In genomic region chr6:122151066-122151465, GRCh38 we compare ENCODE assay signal across 31 cellular contexts.
"Had no signal": no experiment of that assay in that cellular context is flagged by ENCODE, and none has a peak within 500 bp of the region (broad histone marks: within the 10 kb centered on the region; RNA-seq: fewer than 3 reads in every experiment).

No MANE protein-coding gene starts in this region.

- H3K27ac ChIP-seq: adrenal gland, ascending aorta, brain microvascular endothelial cell, coronary artery, dorsolateral prefrontal cortex, VCaP had no signal

- H3K9me3 Mint-ChIP-seq: activated CD4-positive, alpha-beta memory T cell treated with anti-CD3 and anti-CD28 coated beads, Interleukin-2, amount 10 ng/mL, durations not matched to agents 7 days and 5 days; activated CD4-positive, alpha-beta T cell treated with anti-CD3 and anti-CD28 coated beads, Interleukin-2, amount 10 ng/mL, durations not matched to agents 7 days and 5 days; activated T-cell treated with anti-CD3 and anti-CD28 coated beads, Interleukin-2, amount 50 U/mL, for 24 hours; activated T-helper 17 cell treated with anti-CD3 and anti-CD28 coated beads, Interleukin-2, amount 50 U/mL, for 72 hours; central memory CD8-positive, alpha-beta T cell; dendritic cell treated with granulocyte-macrophage colony-stimulating factor and Interleukin-4, amounts not matched to agents 40 ng/mL and 50 ng/mL, for 4 days; endodermal cell had no signal

- ATAC-seq: activated T-helper 17 cell treated with anti-CD3 and anti-CD28 coated beads, Interleukin-2, amount 50 U/mL, for 72 hours; esophagus mucosa; WTC11 had no signal

- H3K27ac Mint-ChIP-seq: activated CD4-positive, alpha-beta memory T cell treated with anti-CD3 and anti-CD28 coated beads, Interleukin-2, amount 10 ng/mL, durations not matched to agents 7 days and 5 days; activated CD4-positive, alpha-beta T cell treated with anti-CD3 and anti-CD28 coated beads, Interleukin-2, amount 10 ng/mL, durations not matched to agents 7 days and 5 days; activated naive CD8-positive, alpha-beta T cell; activated T-cell treated with anti-CD3 and anti-CD28 coated beads, Interleukin-2, amount 50 U/mL, for 24 hours; activated T-helper 17 cell treated with anti-CD3 and anti-CD28 coated beads, Interleukin-2, amount 50 U/mL, for 72 hours; dendritic cell treated with granulocyte-macrophage colony-stimulating factor and Interleukin-4, amounts not matched to agents 40 ng/mL and 50 ng/mL, for 4 days; endodermal cell; WTC11 had no signal

- DNase-seq: activated CD4-positive, alpha-beta memory T cell treated with anti-CD3 and anti-CD28 coated beads, Interleukin-2, amount 10 ng/mL, durations not matched to agents 7 days and 5 days; activated CD4-positive, alpha-beta T cell treated with anti-CD3 and anti-CD28 coated beads for 1 hour; activated CD4-positive, alpha-beta T cell treated with anti-CD3 and anti-CD28 coated beads for 4 hours; activated CD4-positive, alpha-beta T cell treated with anti-CD3 and anti-CD28 coated beads, Interleukin-2, amount 10 ng/mL, durations not matched to agents 7 days and 5 days; activated CD4-positive, alpha-beta T cell treated with anti-CD3 and anti-CD28 coated beads, Interleukin-2, amount 50 U/mL, for 4 hours; activated CD8-positive, alpha-beta memory T cell treated with anti-CD3 and anti-CD28 coated beads, Interleukin-2, amount 50 U/mL, for 48 hours; activated effector memory CD4-positive, alpha-beta T cell treated with Interleukin-2 at 50 U/mL for 16 hours; activated gamma-delta T cell treated with Interleukin-2 at 50 U/mL for 16 hours; activated naive CD4-positive, alpha-beta T cell treated with anti-CD3 and anti-CD28 coated beads, Interleukin-2, amount 50 U/mL, for 16 hours; activated naive CD4-positive, alpha-beta T cell treated with Interleukin-2 at 50 U/mL for 16 hours; activated T-cell treated with anti-CD3 and anti-CD28 coated beads for 4 hours; activated T-cell treated with anti-CD3 and anti-CD28 coated beads, Interleukin-2, amount 50 U/mL, for 24 hours; adrenal gland; brain microvascular endothelial cell; dorsolateral prefrontal cortex; effector memory CD4-positive, alpha-beta T cell; endodermal cell; foreskin fibroblast; head of caudate nucleus; T-helper 2 cell had no signal

- H3K9me3 ChIP-seq: adrenal gland, ascending aorta had no signal

- H3K27me3 ChIP-seq: adrenal gland, ascending aorta, brain microvascular endothelial cell, dorsolateral prefrontal cortex had no signal

- H3K4me1 Mint-ChIP-seq: activated CD4-positive, alpha-beta memory T cell treated with anti-CD3 and anti-CD28 coated beads, Interleukin-2, amount 10 ng/mL, durations not matched to agents 7 days and 5 days; activated CD4-positive, alpha-beta T cell treated with anti-CD3 and anti-CD28 coated beads, Interleukin-2, amount 10 ng/mL, durations not matched to agents 7 days and 5 days; activated T-helper 17 cell treated with anti-CD3 and anti-CD28 coated beads, Interleukin-2, amount 50 U/mL, for 72 hours; central memory CD8-positive, alpha-beta T cell had no signal

- H3K4me3 Mint-ChIP-seq: activated CD4-positive, alpha-beta memory T cell treated with anti-CD3 and anti-CD28 coated beads, Interleukin-2, amount 10 ng/mL, durations not matched to agents 7 days and 5 days; activated CD4-positive, alpha-beta T cell treated with anti-CD3 and anti-CD28 coated beads, Interleukin-2, amount 10 ng/mL, durations not matched to agents 7 days and 5 days; activated naive CD8-positive, alpha-beta T cell; activated T-cell treated with anti-CD3 and anti-CD28 coated beads, Interleukin-2, amount 50 U/mL, for 24 hours; activated T-helper 17 cell treated with anti-CD3 and anti-CD28 coated beads, Interleukin-2, amount 50 U/mL, for 72 hours; central memory CD8-positive, alpha-beta T cell; dendritic cell treated with granulocyte-macrophage colony-stimulating factor and Interleukin-4, amounts not matched to agents 40 ng/mL and 50 ng/mL, for 4 days; endodermal cell; WTC11 had no signal

- H3K36me3 Mint-ChIP-seq: activated naive CD8-positive, alpha-beta T cell; WTC11 had no signal

- H3K27me3 Mint-ChIP-seq: activated CD4-positive, alpha-beta memory T cell treated with anti-CD3 and anti-CD28 coated beads, Interleukin-2, amount 10 ng/mL, durations not matched to agents 7 days and 5 days; activated CD4-positive, alpha-beta T cell treated with anti-CD3 and anti-CD28 coated beads, Interleukin-2, amount 10 ng/mL, durations not matched to agents 7 days and 5 days; activated T-cell treated with anti-CD3 and anti-CD28 coated beads, Interleukin-2, amount 50 U/mL, for 24 hours; activated T-helper 17 cell treated with anti-CD3 and anti-CD28 coated beads, Interleukin-2, amount 50 U/mL, for 72 hours; central memory CD8-positive, alpha-beta T cell; dendritic cell treated with granulocyte-macrophage colony-stimulating factor and Interleukin-4, amounts not matched to agents 40 ng/mL and 50 ng/mL, for 4 days had no signal

- H3K4me1 ChIP-seq: adrenal gland, ascending aorta had no signal

- FAIRE-seq: bronchial epithelial cell, frontal cortex had no signal

- H3K36me3 ChIP-seq: adrenal gland, ascending aorta, brain microvascular endothelial cell had no signal

- H3K4me3 ChIP-seq: adrenal gland, ascending aorta, coronary artery, dorsolateral prefrontal cortex had no signal
